Comparison of ENCODE assay signal across 9 cellular contexts in genomic region chr11:45872513-45873356, GRCh38. TPM values are rescaled to one million over a fixed set of nuclear protein-coding genes. Genes with fewer than 3 reads are reported as not detected.
DNase-seq lines count a peak whose midpoint lies in the region; ATAC-seq and TF ChIP-seq lines count a peak whose summit lies in the region.
"Had no signal": no experiment of that assay in that cellular context is flagged by ENCODE, and none has a peak within 500 bp of the region (broad histone marks: within the 10 kb centered on the region; RNA-seq: fewer than 3 reads in every experiment).

No MANE protein-coding gene starts in this region.

- peak; percentile 84 for TF ChIP-seq CTCF in cardiac muscle cell (IDR thresholded peaks at IDR 0.05; ENCODE audit: low read depth, low read length)
- TF ChIP-seq CTCF in prostate gland (IDR thresholded peaks at IDR 0.05) = peak in 3 of 4 experiments; percentile 47 to 70 (median 69)

- peaks cover 17% of the 10 kb centered on the region for H3K36me3 Mint-ChIP-seq in activated naive CD8-positive, alpha-beta T cell treated with anti-CD3 and anti-CD28 coated beads, Interleukin-2, amount 50 U/mL, for 24 hours (ENCODE audit: low read depth)

- H3K4me3 ChIP-seq in cardiac muscle cell = no peak overlapping the region
- H3K4me3 ChIP-seq in prostate gland = no peak overlapping the region

- no peak overlapping the region for H3K4me3 Mint-ChIP-seq in activated naive CD8-positive, alpha-beta T cell treated with anti-CD3 and anti-CD28 coated beads, Interleukin-2, amount 50 U/mL, for 24 hours
- H3K4me3 Mint-ChIP-seq: T-helper 1 cell treated with Interleukin-12 subunit alpha and Interleukin-12 subunit beta and Interleukin-4 antibody, amounts not matched to agents 30 μg/mL and 1 μg/mL, for 36 hours had no signal

- no peaks in the 10 kb centered on the region for H3K9me3 Mint-ChIP-seq in activated naive CD8-positive, alpha-beta T cell treated with anti-CD3 and anti-CD28 coated beads, Interleukin-2, amount 50 U/mL, for 24 hours
- H3K9me3 Mint-ChIP-seq: T-helper 1 cell treated with Interleukin-12 subunit alpha and Interleukin-12 subunit beta and Interleukin-4 antibody, amounts not matched to agents 30 μg/mL and 1 μg/mL, for 36 hours had no signal

- TF ChIP-seq POLR2A in prostate gland (IDR thresholded peaks at IDR 0.05) = no peak

- peaks cover 45% of the 10 kb centered on the region for H3K36me3 ChIP-seq in cardiac muscle cell
- H3K36me3 ChIP-seq in prostate gland = peaks cover 21 to 31% of the 10 kb centered on the region in 2 donors

- H3K9me3 ChIP-seq in cardiac muscle cell (ENCODE audit: low read depth) (no peaks in the 10 kb centered on the region), prostate gland (no peaks in the 10 kb centered on the region)

- H3K27me3 ChIP-seq in cardiac muscle cell (no peaks in the 10 kb centered on the region), prostate gland (replicated peaks; ENCODE audit: insufficient read depth) (no peaks in the 10 kb centered on the region)

- WGBS in prostate gland = 59% methylated on average over 10 of the region's 10 CpGs

- peak; percentile 42 for DNase-seq in CD1c-positive myeloid dendritic cell (ENCODE audit: extremely low spot score)
- DNase-seq in H4 (ENCODE audit: low spot score) = peak; percentile 55
- peak; percentile 17 for DNase-seq in NCI-H524 treated with DMSO at 0.1 percent for 48 hours (lab: John Stamatoyannopoulos, UW)
- peak; percentile 34 for DNase-seq in activated naive CD8-positive, alpha-beta T cell treated with anti-CD3 and anti-CD28 coated beads, Interleukin-2, amount 50 U/mL, for 24 hours
- DNase-seq in cardiac muscle cell (ENCODE audit: low read depth in 1 of 2, low spot score in 1 of 2) = peak; percentile 83 to 85
- peak; percentile 59 for DNase-seq in prostate gland (ENCODE audit: low spot score)

- ATAC-seq in activated naive CD8-positive, alpha-beta T cell treated with anti-CD3 and anti-CD28 coated beads, Interleukin-2, amount 50 U/mL, for 24 hours = peak; percentile 79
- ATAC-seq in GM21786 (IDR thresholded peaks at IDR 0.05; ENCODE audit: unreplicated experiment) = no peak
- no peak for ATAC-seq in GM19395 (IDR thresholded peaks at IDR 0.05; ENCODE audit: unreplicated experiment)

- intact Hi-C loops in prostate gland (cut with DNase I) = no loop called here

- H3K4me1 Mint-ChIP-seq in activated naive CD8-positive, alpha-beta T cell treated with anti-CD3 and anti-CD28 coated beads, Interleukin-2, amount 50 U/mL, for 24 hours = no peaks in the 10 kb centered on the region

- no peak overlapping the region for H3K27ac Mint-ChIP-seq in activated naive CD8-positive, alpha-beta T cell treated with anti-CD3 and anti-CD28 coated beads, Interleukin-2, amount 50 U/mL, for 24 hours
- H3K27ac Mint-ChIP-seq: T-helper 1 cell treated with Interleukin-12 subunit alpha and Interleukin-12 subunit beta and Interleukin-4 antibody, amounts not matched to agents 30 μg/mL and 1 μg/mL, for 36 hours had no signal

- H3K27ac ChIP-seq in cardiac muscle cell (no peak overlapping the region), prostate gland (no peak overlapping the region)

- no peaks in the 10 kb centered on the region for H3K27me3 Mint-ChIP-seq in activated naive CD8-positive, alpha-beta T cell treated with anti-CD3 and anti-CD28 coated beads, Interleukin-2, amount 50 U/mL, for 24 hours

- H3K4me1 ChIP-seq in cardiac muscle cell (ENCODE audit: low read depth) (no peaks in the 10 kb centered on the region), prostate gland (replicated peaks) (no peaks in the 10 kb centered on the region)

RNA-seq across cellular contexts. Expression of gene MAPK8IP1, which starts 12.7 kb away (rescaled TPM):
- 10.7 and 11.9 TPM in 2 replicates for total RNA-seq in H4 (2014; rRNA removed; shearing (Covaris generic))
- 12.6 and 19.1 TPM in 2 replicates for total RNA-seq in cardiac muscle cell
- 3.9 and 7.4 TPM in 2 replicates for polyA plus RNA-seq in cardiac muscle cell
- 10 to 100 TPM; 19.8 to 46.9 TPM for total RNA-seq in prostate gland

RNA-seq across cellular contexts. Expression of gene CRY2, which starts 25.5 kb away (rescaled TPM):
- 8.9 and 10.3 TPM in 2 replicates for total RNA-seq in H4 (2014; rRNA removed; shearing (Covaris generic))
- 31.5 and 50.5 TPM in 2 replicates for total RNA-seq in cardiac muscle cell
- polyA plus RNA-seq in cardiac muscle cell = 28.3 and 40.7 TPM in 2 replicates
- total RNA-seq in prostate gland = 10 to 100 TPM; 45.4 to 70.8 TPM

RNA-seq across cellular contexts. Expression of gene FREY1, which starts 34.3 kb away (rescaled TPM):
- total RNA-seq in H4 (2014; rRNA removed; shearing (Covaris generic)) = 0.51 TPM in 1 of 2 replicates, not detected in the other
- total RNA-seq in cardiac muscle cell (2.1 and 2.7 TPM in 2 replicates), prostate gland (1 to 10 TPM in 1 of 2 donors, under 1 TPM in 1; 0.59 to 2.8 TPM)
- 0.42 TPM in 1 of 2 replicates, not detected in the other for polyA plus RNA-seq in cardiac muscle cell

RNA-seq across cellular contexts. Expression of gene PEX16, which starts 44.9 kb away (rescaled TPM):
- total RNA-seq in H4 (2014; rRNA removed; shearing (Covaris generic)) = 31.4 and 43.0 TPM in 2 replicates
- total RNA-seq in cardiac muscle cell (39.9 and 43.0 TPM in 2 replicates), prostate gland (10 to 100 TPM; 31.8 to 35.4 TPM)
- polyA plus RNA-seq in cardiac muscle cell = 29.0 and 38.9 TPM in 2 replicates

RNA-seq across cellular contexts. Expression of gene LARGE2, which starts 49.7 kb away (rescaled TPM):
- total RNA-seq in H4 (2014; rRNA removed; shearing (Covaris generic)) = not detected in 2 replicates
- total RNA-seq in cardiac muscle cell = 4.9 and 5.8 TPM in 2 replicates
- polyA plus RNA-seq in cardiac muscle cell = 4.5 and 9.2 TPM in 2 replicates
- 10 to 100 TPM; 20.2 to 33.6 TPM for total RNA-seq in prostate gland

Comparison
In these comparisons a context has a peak if more than half of its experiments do, and no peak if none do; other contexts are left out.
1. DNase-seq: peak in every context shown above with its lines; median percentile 84 in cardiac muscle cell; 59 in prostate gland; 55 in H4; 42 in CD1c-positive myeloid dendritic cell; 34 in activated naive CD8-positive, alpha-beta T cell treated with anti-CD3 and anti-CD28 coated beads, Interleukin-2, amount 50 U/mL, for 24 hours; 17 in NCI-H524 treated with DMSO at 0.1 percent for 48 hours.